In the genomic region with DNA sequence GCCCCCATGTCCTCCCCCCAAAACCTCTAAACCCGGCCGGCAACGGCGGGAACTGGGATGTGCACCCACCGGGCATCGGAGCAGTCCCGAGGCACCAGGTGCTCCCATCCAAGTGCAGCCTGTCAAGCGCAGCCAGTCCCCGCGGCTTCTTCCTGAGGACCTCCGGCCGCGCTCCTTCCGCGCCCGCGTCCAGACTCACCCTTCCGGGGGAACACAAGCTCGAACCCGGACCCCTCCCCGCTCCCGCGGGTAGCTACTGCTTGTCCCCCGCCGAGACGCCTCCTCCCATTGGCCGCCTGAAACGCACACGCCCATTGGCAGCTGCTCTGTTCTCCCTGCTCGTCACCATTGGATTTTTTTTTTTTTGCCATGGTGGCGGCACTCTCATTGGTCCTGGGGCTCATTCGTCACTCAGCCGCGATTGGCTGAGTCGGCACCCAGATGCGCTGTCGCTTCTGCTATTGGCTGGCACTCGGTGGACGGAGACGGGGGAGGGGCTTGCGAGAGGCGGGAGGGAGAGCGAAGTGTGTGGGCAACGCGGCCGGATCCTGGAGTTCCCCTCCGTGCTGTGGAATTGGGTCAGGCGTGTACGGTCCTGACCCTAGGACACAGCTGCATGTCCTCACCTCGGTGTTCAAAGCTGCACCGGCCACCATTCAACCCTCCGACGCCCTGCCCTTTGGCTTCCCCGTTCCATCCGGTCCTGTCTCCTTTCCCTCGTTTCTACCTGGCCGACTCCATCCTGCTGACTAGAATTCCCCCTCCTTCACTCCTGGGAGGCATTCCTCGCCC, we compare ENCODE assay signal across 1 cellular context.
TF ChIP-seq lines count a peak whose summit lies in the region.

A gene (minus strand): TSS at position 262 of the 792 bp plus-strand sequence. CDS start 2,166 bp downstream, outside the sequence.

TF ChIP-seq in HepG2, 621 proteins besides CTCF, POLR2A, EP300 and RAD21 (continued from another document and continues in another):
- TF ChIP-seq, protein P1, sequence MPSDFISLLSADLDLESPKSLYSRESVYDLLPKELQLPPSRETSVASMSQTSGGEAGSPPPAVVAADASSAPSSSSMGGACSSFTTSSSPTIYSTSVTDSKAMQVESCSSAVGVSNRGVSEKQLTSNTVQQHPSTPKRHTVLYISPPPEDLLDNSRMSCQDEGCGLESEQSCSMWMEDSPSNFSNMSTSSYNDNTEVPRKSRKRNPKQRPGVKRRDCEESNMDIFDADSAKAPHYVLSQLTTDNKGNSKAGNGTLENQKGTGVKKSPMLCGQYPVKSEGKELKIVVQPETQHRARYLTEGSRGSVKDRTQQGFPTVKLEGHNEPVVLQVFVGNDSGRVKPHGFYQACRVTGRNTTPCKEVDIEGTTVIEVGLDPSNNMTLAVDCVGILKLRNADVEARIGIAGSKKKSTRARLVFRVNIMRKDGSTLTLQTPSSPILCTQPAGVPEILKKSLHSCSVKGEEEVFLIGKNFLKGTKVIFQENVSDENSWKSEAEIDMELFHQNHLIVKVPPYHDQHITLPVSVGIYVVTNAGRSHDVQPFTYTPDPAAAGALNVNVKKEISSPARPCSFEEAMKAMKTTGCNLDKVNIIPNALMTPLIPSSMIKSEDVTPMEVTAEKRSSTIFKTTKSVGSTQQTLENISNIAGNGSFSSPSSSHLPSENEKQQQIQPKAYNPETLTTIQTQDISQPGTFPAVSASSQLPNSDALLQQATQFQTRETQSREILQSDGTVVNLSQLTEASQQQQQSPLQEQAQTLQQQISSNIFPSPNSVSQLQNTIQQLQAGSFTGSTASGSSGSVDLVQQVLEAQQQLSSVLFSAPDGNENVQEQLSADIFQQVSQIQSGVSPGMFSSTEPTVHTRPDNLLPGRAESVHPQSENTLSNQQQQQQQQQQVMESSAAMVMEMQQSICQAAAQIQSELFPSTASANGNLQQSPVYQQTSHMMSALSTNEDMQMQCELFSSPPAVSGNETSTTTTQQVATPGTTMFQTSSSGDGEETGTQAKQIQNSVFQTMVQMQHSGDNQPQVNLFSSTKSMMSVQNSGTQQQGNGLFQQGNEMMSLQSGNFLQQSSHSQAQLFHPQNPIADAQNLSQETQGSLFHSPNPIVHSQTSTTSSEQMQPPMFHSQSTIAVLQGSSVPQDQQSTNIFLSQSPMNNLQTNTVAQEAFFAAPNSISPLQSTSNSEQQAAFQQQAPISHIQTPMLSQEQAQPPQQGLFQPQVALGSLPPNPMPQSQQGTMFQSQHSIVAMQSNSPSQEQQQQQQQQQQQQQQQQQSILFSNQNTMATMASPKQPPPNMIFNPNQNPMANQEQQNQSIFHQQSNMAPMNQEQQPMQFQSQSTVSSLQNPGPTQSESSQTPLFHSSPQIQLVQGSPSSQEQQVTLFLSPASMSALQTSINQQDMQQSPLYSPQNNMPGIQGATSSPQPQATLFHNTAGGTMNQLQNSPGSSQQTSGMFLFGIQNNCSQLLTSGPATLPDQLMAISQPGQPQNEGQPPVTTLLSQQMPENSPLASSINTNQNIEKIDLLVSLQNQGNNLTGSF (CRISPR knock-in tag; IDR thresholded peaks at IDR 0.05), result peak; percentile 27; the same call in 1 of the 2 replicates
- TF ChIP-seq RORA (CRISPR knock-in tag; IDR thresholded peaks at IDR 0.05) (no peak), IRF2 (CRISPR knock-in tag; IDR thresholded peaks at IDR 0.05) (peak; percentile 53; the same call in 1 of the 2 replicates), RARG (CRISPR knock-in tag; IDR thresholded peaks at IDR 0.05; ENCODE audit: low read depth) (no peak), ZNF883 (CRISPR knock-in tag; IDR thresholded peaks at IDR 0.05; ENCODE audit: not compliant biosample characterization) (peak; percentile 64), MYC (CRISPR knock-in tag; IDR thresholded peaks at IDR 0.05; ENCODE audit: borderline replicate concordance) (peak; percentile 76; the same call in 1 of the 2 replicates), ZFP90 (CRISPR knock-in tag; IDR thresholded peaks at IDR 0.05; ENCODE audit: borderline replicate concordance) (peak; percentile 59), EED (CRISPR knock-in tag; IDR thresholded peaks at IDR 0.05) (0 out of 2 replicates have a peak, but pooled peaks have one; percentile 37), TSC22D2 (CRISPR knock-in tag; IDR thresholded peaks at IDR 0.05; ENCODE audit: borderline replicate concordance) (peak; percentile 10; the same call in 1 of the 2 replicates), PPARG (CRISPR knock-in tag; conservative IDR thresholded peaks at IDR 0.05) (0 out of 2 replicates have a peak, but pooled peaks have one; percentile 14), KLF16 (CRISPR knock-in tag; IDR thresholded peaks at IDR 0.05) (peak in 1 of 2 experiments; percentile 48; a peak in 1 of 4 replicates), FOXJ3 (CRISPR knock-in tag; IDR thresholded peaks at IDR 0.05; ENCODE audit: borderline replicate concordance) (no peak), ZNF17 (CRISPR knock-in tag; IDR thresholded peaks at IDR 0.05) (no peak), RFXAP (CRISPR knock-in tag; IDR thresholded peaks at IDR 0.05; ENCODE audit: borderline replicate concordance) (peak; percentile 99), ZNF878 (CRISPR knock-in tag; IDR thresholded peaks at IDR 0.05) (peak; percentile 59), ZNF766 (CRISPR knock-in tag; IDR thresholded peaks at IDR 0.05; ENCODE audit: borderline replicate concordance) (peak; percentile 70; the same call in 1 of the 2 replicates), BRCA1 (CRISPR knock-in tag; IDR thresholded peaks at IDR 0.05) (no peak), SAP130 (CRISPR knock-in tag; IDR thresholded peaks at IDR 0.05; ENCODE audit: low read depth) (peak; percentile 87), TEAD3 (CRISPR knock-in tag; optimal IDR thresholded peaks at IDR 0.05; ENCODE audit: borderline replicate concordance) (peak; percentile 8)
- TF ChIP-seq, protein P2, sequence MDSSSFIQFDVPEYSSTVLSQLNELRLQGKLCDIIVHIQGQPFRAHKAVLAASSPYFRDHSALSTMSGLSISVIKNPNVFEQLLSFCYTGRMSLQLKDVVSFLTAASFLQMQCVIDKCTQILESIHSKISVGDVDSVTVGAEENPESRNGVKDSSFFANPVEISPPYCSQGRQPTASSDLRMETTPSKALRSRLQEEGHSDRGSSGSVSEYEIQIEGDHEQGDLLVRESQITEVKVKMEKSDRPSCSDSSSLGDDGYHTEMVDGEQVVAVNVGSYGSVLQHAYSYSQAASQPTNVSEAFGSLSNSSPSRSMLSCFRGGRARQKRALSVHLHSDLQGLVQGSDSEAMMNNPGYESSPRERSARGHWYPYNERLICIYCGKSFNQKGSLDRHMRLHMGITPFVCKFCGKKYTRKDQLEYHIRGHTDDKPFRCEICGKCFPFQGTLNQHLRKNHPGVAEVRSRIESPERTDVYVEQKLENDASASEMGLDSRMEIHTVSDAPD (CRISPR knock-in tag; IDR thresholded peaks at IDR 0.05), result peak; percentile 27; the same call in 1 of the 2 replicates
- TF ChIP-seq, protein P3, sequence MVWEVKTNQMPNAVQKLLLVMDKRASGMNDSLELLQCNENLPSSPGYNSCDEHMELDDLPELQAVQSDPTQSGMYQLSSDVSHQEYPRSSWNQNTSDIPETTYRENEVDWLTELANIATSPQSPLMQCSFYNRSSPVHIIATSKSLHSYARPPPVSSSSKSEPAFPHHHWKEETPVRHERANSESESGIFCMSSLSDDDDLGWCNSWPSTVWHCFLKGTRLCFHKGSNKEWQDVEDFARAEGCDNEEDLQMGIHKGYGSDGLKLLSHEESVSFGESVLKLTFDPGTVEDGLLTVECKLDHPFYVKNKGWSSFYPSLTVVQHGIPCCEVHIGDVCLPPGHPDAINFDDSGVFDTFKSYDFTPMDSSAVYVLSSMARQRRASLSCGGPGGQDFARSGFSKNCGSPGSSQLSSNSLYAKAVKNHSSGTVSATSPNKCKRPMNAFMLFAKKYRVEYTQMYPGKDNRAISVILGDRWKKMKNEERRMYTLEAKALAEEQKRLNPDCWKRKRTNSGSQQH (CRISPR knock-in tag; IDR thresholded peaks at IDR 0.05; ENCODE audit: low read depth), result no peak; the same call in 1 of the 2 replicates
- TF ChIP-seq, protein P4, sequence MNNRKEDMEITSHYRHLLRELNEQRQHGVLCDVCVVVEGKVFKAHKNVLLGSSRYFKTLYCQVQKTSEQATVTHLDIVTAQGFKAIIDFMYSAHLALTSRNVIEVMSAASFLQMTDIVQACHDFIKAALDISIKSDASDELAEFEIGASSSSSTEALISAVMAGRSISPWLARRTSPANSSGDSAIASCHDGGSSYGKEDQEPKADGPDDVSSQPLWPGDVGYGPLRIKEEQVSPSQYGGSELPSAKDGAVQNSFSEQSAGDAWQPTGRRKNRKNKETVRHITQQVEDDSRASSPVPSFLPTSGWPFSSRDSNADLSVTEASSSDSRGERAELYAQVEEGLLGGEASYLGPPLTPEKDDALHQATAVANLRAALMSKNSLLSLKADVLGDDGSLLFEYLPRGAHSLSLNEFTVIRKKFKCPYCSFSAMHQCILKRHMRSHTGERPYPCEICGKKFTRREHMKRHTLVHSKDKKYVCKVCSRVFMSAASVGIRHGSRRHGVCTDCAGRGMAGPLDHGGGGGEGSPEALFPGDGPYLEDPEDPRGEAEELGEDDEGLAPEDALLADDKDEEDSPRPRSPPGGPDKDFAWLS (CRISPR knock-in tag; IDR thresholded peaks at IDR 0.05; ENCODE audit: borderline replicate concordance), result no peak
- TF ChIP-seq, protein P5, sequence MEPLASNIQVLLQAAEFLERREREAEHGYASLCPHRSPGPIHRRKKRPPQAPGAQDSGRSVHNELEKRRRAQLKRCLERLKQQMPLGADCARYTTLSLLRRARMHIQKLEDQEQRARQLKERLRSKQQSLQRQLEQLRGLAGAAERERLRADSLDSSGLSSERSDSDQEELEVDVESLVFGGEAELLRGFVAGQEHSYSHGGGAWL (CRISPR knock-in tag; IDR thresholded peaks at IDR 0.05), result peak; percentile 59
- TF ChIP-seq, protein P6, sequence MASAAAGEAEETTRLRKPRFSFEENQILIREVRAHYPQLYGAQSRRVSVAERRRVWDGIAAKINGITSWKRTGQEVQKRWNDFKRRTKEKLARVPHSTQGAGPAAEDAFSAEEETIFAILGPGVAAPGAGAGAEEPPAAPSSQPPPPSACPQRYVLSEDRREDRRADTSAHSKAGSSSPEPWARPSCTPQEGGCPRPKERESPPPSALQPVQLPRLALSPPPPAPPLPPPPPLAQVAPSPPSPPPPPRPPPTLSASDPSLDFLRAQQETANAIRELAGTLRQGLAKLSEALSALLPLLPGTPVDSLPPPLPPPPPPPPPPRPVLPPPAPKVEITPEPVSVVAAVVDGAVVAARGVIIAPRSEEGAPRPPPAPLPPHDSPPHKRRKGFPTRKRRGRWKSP (CRISPR knock-in tag; IDR thresholded peaks at IDR 0.05), result peak; percentile 73
- TF ChIP-seq, protein P7, sequence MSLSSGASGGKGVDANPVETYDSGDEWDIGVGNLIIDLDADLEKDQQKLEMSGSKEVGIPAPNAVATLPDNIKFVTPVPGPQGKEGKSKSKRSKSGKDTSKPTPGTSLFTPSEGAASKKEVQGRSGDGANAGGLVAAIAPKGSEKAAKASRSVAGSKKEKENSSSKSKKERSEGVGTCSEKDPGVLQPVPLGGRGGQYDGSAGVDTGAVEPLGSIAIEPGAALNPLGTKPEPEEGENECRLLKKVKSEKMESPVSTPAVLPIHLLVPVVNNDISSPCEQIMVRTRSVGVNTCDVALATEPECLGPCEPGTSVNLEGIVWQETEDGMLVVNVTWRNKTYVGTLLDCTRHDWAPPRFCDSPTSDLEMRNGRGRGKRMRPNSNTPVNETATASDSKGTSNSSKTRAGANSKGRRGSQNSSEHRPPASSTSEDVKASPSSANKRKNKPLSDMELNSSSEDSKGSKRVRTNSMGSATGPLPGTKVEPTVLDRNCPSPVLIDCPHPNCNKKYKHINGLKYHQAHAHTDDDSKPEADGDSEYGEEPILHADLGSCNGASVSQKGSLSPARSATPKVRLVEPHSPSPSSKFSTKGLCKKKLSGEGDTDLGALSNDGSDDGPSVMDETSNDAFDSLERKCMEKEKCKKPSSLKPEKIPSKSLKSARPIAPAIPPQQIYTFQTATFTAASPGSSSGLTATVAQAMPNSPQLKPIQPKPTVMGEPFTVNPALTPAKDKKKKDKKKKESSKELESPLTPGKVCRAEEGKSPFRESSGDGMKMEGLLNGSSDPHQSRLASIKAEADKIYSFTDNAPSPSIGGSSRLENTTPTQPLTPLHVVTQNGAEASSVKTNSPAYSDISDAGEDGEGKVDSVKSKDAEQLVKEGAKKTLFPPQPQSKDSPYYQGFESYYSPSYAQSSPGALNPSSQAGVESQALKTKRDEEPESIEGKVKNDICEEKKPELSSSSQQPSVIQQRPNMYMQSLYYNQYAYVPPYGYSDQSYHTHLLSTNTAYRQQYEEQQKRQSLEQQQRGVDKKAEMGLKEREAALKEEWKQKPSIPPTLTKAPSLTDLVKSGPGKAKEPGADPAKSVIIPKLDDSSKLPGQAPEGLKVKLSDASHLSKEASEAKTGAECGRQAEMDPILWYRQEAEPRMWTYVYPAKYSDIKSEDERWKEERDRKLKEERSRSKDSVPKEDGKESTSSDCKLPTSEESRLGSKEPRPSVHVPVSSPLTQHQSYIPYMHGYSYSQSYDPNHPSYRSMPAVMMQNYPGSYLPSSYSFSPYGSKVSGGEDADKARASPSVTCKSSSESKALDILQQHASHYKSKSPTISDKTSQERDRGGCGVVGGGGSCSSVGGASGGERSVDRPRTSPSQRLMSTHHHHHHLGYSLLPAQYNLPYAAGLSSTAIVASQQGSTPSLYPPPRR (CRISPR knock-in tag; IDR thresholded peaks at IDR 0.05; ENCODE audit: borderline replicate concordance), result no peak; the same call in none of the 2 replicates
- TF ChIP-seq, protein P8, sequence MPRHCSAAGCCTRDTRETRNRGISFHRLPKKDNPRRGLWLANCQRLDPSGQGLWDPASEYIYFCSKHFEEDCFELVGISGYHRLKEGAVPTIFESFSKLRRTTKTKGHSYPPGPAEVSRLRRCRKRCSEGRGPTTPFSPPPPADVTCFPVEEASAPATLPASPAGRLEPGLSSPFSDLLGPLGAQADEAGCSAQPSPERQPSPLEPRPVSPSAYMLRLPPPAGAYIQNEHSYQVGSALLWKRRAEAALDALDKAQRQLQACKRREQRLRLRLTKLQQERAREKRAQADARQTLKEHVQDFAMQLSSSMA (CRISPR knock-in tag; IDR thresholded peaks at IDR 0.05), result 0 out of 2 replicates have a peak, but pooled peaks have one; percentile 53
- TF ChIP-seq, protein P9, sequence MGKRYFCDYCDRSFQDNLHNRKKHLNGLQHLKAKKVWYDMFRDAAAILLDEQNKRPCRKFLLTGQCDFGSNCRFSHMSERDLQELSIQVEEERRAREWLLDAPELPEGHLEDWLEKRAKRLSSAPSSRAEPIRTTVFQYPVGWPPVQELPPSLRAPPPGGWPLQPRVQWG (CRISPR knock-in tag; IDR thresholded peaks at IDR 0.05; ENCODE audit: borderline replicate concordance, low read depth), result no peak
- TF ChIP-seq, protein P10, sequence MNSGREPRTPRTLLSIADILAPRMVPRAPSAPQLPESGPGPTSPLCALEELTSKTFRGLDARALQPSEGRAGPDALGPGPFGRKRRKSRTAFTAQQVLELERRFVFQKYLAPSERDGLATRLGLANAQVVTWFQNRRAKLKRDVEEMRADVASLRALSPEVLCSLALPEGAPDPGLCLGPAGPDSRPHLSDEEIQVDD (CRISPR knock-in tag; IDR thresholded peaks at IDR 0.05; ENCODE audit: borderline replicate concordance), result peak; percentile 48; the same call in 1 of the 2 replicates
- TF ChIP-seq, protein P11, sequence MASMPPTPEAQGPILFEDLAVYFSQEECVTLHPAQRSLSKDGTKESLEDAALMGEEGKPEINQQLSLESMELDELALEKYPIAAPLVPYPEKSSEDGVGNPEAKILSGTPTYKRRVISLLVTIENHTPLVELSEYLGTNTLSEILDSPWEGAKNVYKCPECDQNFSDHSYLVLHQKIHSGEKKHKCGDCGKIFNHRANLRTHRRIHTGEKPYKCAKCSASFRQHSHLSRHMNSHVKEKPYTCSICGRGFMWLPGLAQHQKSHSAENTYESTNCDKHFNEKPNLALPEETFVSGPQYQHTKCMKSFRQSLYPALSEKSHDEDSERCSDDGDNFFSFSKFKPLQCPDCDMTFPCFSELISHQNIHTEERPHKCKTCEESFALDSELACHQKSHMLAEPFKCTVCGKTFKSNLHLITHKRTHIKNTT (CRISPR knock-in tag; IDR thresholded peaks at IDR 0.05), result no peak
